In the genomic region with DNA sequence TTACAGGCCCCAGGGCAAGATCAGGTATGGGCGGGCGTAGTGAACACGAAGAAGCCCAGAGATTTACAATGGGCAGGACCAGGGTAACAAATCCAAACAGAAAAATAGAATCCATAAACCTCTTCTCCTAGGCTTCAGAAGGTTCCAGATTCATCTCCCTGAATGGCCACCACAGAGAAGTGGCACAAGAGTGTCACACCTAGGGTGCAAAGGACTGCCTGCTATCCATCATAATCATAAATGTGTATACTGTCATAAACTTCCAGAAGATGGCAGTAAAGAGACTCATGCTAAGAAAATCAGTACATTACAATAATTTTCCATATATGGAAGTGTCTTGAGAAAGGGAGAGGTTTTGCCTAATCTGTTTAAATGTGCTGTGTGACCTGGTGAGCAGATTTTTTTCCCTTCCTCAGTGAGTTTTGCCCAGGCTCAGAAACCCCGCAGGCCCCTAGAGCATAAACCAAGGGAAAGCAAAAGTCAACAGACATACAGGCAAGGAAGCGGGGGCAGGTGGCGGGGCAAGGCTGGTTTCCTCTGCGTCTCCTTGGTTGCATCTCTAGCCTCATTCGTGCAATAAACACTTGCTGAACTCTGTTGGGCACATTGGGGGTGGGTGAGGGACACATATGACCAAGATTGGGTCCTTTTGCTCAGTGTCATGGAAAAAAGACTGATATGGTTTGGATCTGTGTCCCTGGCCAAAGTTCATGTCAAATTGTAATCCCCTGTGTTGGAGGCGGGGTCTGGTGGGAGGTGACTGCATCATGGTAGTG, we compare ENCODE assay signal across 8 cellular contexts.
A peak's percentile ranks its signal among the peaks of the same experiment; 100 is the strongest.
DNase-seq lines count a peak whose midpoint lies in the region; ATAC-seq and TF ChIP-seq lines count a peak whose summit lies in the region.

No MANE protein-coding gene starts in this region.

- H3K27ac ChIP-seq in OCI-LY3 (ENCODE audit: low read length) (no peak overlapping the region), esophagus (ENCODE audit: low read depth in 2 of 2, low read length in 1 of 2) (peak overlapping the region; percentile 17 to 43), vagina (no peak overlapping the region), smooth muscle cell (ENCODE audit: low read depth) (no peak overlapping the region), mesendoderm (ENCODE audit: low read depth, low read length) (no peak overlapping the region)

- H3K56ac ChIP-seq in mesendoderm (ENCODE audit: low read length), result no peak overlapping the region

- no peaks in the 10 kb centered on the region for H3K36me3 ChIP-seq in OCI-LY3 (replicated peaks; ENCODE audit: low read depth, low read length)
- H3K36me3 ChIP-seq in esophagus (ENCODE audit: control insufficient read depth in 2 of 2, insufficient read depth in 2 of 2, low read length in 1 of 2), result no peaks in the 10 kb centered on the region
- no peaks in the 10 kb centered on the region for H3K36me3 ChIP-seq in vagina
- no peaks in the 10 kb centered on the region for H3K36me3 ChIP-seq in smooth muscle cell (ENCODE audit: low read depth)
- H3K36me3 ChIP-seq in mesendoderm (ENCODE audit: control insufficient read depth, insufficient read depth, low read length), result no peaks in the 10 kb centered on the region

- no peak overlapping the region for H3K23ac ChIP-seq in mesendoderm (ENCODE audit: low read length)

- no peaks in the 10 kb centered on the region for H3K79me2 ChIP-seq in OCI-LY3 (ENCODE audit: low read length)
- no peaks in the 10 kb centered on the region for H3K79me2 ChIP-seq in smooth muscle cell (ENCODE audit: low read depth)
- no peaks in the 10 kb centered on the region for H3K79me2 ChIP-seq in mesendoderm (ENCODE audit: control insufficient read depth, insufficient read depth, low read length)

- 68 to 69% methylated on average over 9 of the region's 9 CpGs for WGBS in esophagus, 2 donors
- 94% methylated on average over 9 of the region's 9 CpGs for WGBS in smooth muscle cell (ENCODE audit: low lambda C conversion rate)
- WGBS in mesendoderm (ENCODE audit: extremely low coverage, insufficient coverage, low lambda C conversion rate), result no CpG with 5 or more reads among the region's 9 CpGs

- no peak overlapping the region for H4K8ac ChIP-seq in mesendoderm (ENCODE audit: low read depth, low read length)

- no peaks in the 10 kb centered on the region for H3K79me1 ChIP-seq in mesendoderm (ENCODE audit: low read length)

- TF ChIP-seq CTCF in OCI-LY3 (IDR thresholded peaks at IDR 0.05; ENCODE audit: low read depth, low read length) (peak; percentile 30; the same call in 1 of the 2 replicates), vagina (IDR thresholded peaks at IDR 0.05) (no peak), smooth muscle cell (IDR thresholded peaks at IDR 0.05; ENCODE audit: borderline replicate concordance, insufficient read depth, poor library complexity, severe bottlenecking) (no peak)

- TF ChIP-seq POLR2A in vagina (IDR thresholded peaks at IDR 0.05), result no peak

- H3K27me3 ChIP-seq in OCI-LY3 (ENCODE audit: low read depth, low read length) (peaks cover 34% of the 10 kb centered on the region), esophagus (ENCODE audit: control insufficient read depth in 1 of 2, insufficient read depth in 2 of 2, low read length in 2 of 2) (no peaks in the 10 kb centered on the region), vagina (no peaks in the 10 kb centered on the region), smooth muscle cell (ENCODE audit: low read depth) (no peaks in the 10 kb centered on the region), mesendoderm (ENCODE audit: insufficient read depth, low read length, poor library complexity) (no peaks in the 10 kb centered on the region)

- no peak overlapping the region for H2BK15ac ChIP-seq in mesendoderm (replicated peaks; ENCODE audit: low read depth)

- no peak overlapping the region for H2BK5ac ChIP-seq in mesendoderm (ENCODE audit: low read length)

- H3K9me3 ChIP-seq in OCI-LY3 (ENCODE audit: insufficient read depth, low read length), result no peaks in the 10 kb centered on the region
- no peaks in the 10 kb centered on the region for H3K9me3 ChIP-seq in esophagus (ENCODE audit: control insufficient read depth in 2 of 2, insufficient read depth in 1 of 2, low read depth in 1 of 2, low read length in 1 of 2)
- H3K9me3 ChIP-seq in vagina, result no peaks in the 10 kb centered on the region
- H3K9me3 ChIP-seq in smooth muscle cell (replicated peaks; ENCODE audit: low read depth), result no peaks in the 10 kb centered on the region

- no peak overlapping the region for H3K4ac ChIP-seq in mesendoderm (ENCODE audit: low read depth, low read length)

- intact Hi-C loops in vagina (cut with DNase I), result no loop called here

- no peak overlapping the region; the same call in 1 of the 2 replicates for H2AFZ ChIP-seq in OCI-LY3 (ENCODE audit: low read depth, low read length)
- no peak overlapping the region for H2AFZ ChIP-seq in smooth muscle cell (ENCODE audit: low read depth)

- H3K4me1 ChIP-seq in OCI-LY3 (ENCODE audit: low read length) (0 out of 2 replicates have a peak, but pooled peaks cover 4% of the 10 kb centered on the region), esophagus (ENCODE audit: control insufficient read depth in 2 of 2, insufficient read depth in 2 of 2, low read length in 1 of 2) (peaks cover 0 to 26% of the 10 kb centered on the region in 2 donors), vagina (peaks cover 27% of the 10 kb centered on the region), smooth muscle cell (ENCODE audit: low read depth) (peaks cover 4% of the 10 kb centered on the region), mesendoderm (ENCODE audit: control insufficient read depth, low read depth, low read length) (no peaks in the 10 kb centered on the region)

- peak overlapping the region; percentile 46 for H3K4me3 ChIP-seq in OCI-LY3 (ENCODE audit: low read length)
- no peak overlapping the region for H3K4me3 ChIP-seq in esophagus (ENCODE audit: low read depth in 1 of 2, low read length in 2 of 2)
- no peak overlapping the region for H3K4me3 ChIP-seq in vagina
- H3K4me3 ChIP-seq in smooth muscle cell, result no peak overlapping the region
- H3K4me3 ChIP-seq in mesendoderm (ENCODE audit: low read length), result no peak overlapping the region

- H3K9ac ChIP-seq in OCI-LY3 (ENCODE audit: low read length) (no peak overlapping the region), smooth muscle cell (ENCODE audit: low read depth) (no peak overlapping the region), mesendoderm (ENCODE audit: low read length) (no peak overlapping the region)

- H3F3A ChIP-seq in smooth muscle cell (ENCODE audit: low read depth), result no peaks in the 10 kb centered on the region

- DNase-seq in CD1c-positive myeloid dendritic cell (ENCODE audit: extremely low spot score), result peak; percentile 31
- DNase-seq in vagina (ENCODE audit: extremely low spot score in 2 of 2), result peak; percentile 28 to 62
- no peak for DNase-seq in NCI-H128 (lab: John Stamatoyannopoulos, UW; ENCODE audit: unreplicated experiment)
- DNase-seq in smooth muscle cell (lab: John Stamatoyannopoulos, UW; ENCODE audit: unreplicated experiment), result no peak
- no peak for DNase-seq in mesendoderm

- H2BK120ac ChIP-seq in mesendoderm (ENCODE audit: low read depth, low read length), result no peak overlapping the region

- no peak overlapping the region for H2AK5ac ChIP-seq in mesendoderm (ENCODE audit: low read length)

- H3K4me2 ChIP-seq in OCI-LY3 (ENCODE audit: low read length), result peak overlapping the region; percentile 45
- no peak overlapping the region for H3K4me2 ChIP-seq in smooth muscle cell
- no peak overlapping the region for H3K4me2 ChIP-seq in mesendoderm (ENCODE audit: low read length)

- peak; percentile 47 for ATAC-seq in GM18909 (IDR thresholded peaks at IDR 0.05; ENCODE audit: poor library complexity, unreplicated experiment)

- no peaks in the 10 kb centered on the region for H4K20me1 ChIP-seq in OCI-LY3 (ENCODE audit: insufficient read depth, low read length)
- no peaks in the 10 kb centered on the region for H4K20me1 ChIP-seq in smooth muscle cell (ENCODE audit: low read depth)

- no peak overlapping the region for H3K18ac ChIP-seq in mesendoderm (ENCODE audit: low read length)

- no peak overlapping the region for H4K5ac ChIP-seq in mesendoderm (ENCODE audit: low read length)

Comparison
In these comparisons a context has a peak if more than half of its experiments do, and no peak if none do; other contexts are left out.
1. DNase-seq: peak in CD1c-positive myeloid dendritic cell (single experiment) and vagina (2 of 2); none in NCI-H128 (single experiment), smooth muscle cell (single experiment) and mesendoderm (single experiment).
2. H3K27ac ChIP-seq: peak in esophagus (2 of 2); none in OCI-LY3 (single experiment), vagina (single experiment), smooth muscle cell (single experiment) and mesendoderm (single experiment).